8 cellular contexts compared by ENCODE assay signal in the genomic region with DNA sequence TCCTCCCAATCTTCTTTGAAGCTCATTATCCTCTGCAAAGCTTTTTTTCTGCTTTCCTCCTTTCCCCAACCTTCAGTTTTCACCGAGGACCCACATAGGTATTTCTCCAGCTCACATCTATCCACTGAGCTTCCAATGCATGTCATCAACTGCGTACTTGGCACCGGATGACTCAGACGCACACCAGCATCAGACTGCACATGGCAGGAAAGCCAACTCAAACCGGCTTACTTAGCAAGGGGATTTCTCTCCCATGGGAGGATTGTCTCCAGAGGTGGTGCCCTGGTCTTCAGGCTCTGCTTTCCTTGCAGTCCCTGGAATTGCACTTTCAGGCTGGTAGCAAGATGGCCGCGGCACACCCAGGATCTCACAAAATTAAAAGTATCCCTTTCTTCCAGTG. TPM values are rescaled to one million over a fixed set of nuclear protein-coding genes. Genes with fewer than 3 reads are reported as not detected.
DNase-seq lines count a peak whose midpoint lies in the region; ATAC-seq and TF ChIP-seq lines count a peak whose summit lies in the region.

No MANE protein-coding gene starts in this region.

- no peaks in the 10 kb centered on the region for H3K36me3 Mint-ChIP-seq in dendritic cell treated with granulocyte-macrophage colony-stimulating factor and Interleukin-4, amounts not matched to agents 40 ng/mL and 50 ng/mL, for 4 days (ENCODE audit: low read depth)
- no peaks in the 10 kb centered on the region for H3K36me3 Mint-ChIP-seq in natural killer cell treated with Interleukin-12 subunit alpha and Interleukin-12 subunit beta and Interleukin-15 and Interleukin-18, amount 100 ng/mL, for 72 hours

- peaks cover 17% of the 10 kb centered on the region for H3K27me3 Mint-ChIP-seq in dendritic cell treated with granulocyte-macrophage colony-stimulating factor and Interleukin-4, amounts not matched to agents 40 ng/mL and 50 ng/mL, for 4 days
- H3K27me3 Mint-ChIP-seq in natural killer cell treated with Interleukin-12 subunit alpha and Interleukin-12 subunit beta and Interleukin-15 and Interleukin-18, amount 100 ng/mL, for 72 hours, result no peaks in the 10 kb centered on the region

- no peaks in the 10 kb centered on the region for H3K9me3 Mint-ChIP-seq in dendritic cell treated with granulocyte-macrophage colony-stimulating factor and Interleukin-4, amounts not matched to agents 40 ng/mL and 50 ng/mL, for 4 days
- no peaks in the 10 kb centered on the region for H3K9me3 Mint-ChIP-seq in natural killer cell treated with Interleukin-12 subunit alpha and Interleukin-12 subunit beta and Interleukin-15 and Interleukin-18, amount 100 ng/mL, for 72 hours

- H3K4me2 ChIP-seq in OCI-LY7 (ENCODE audit: low read length), result peak overlapping the region; percentile 96

- no peaks in the 10 kb centered on the region for H3K79me2 ChIP-seq in OCI-LY7 (ENCODE audit: insufficient read depth, low read depth, low read length)

- ATAC-seq in natural killer cell treated with Interleukin-12 subunit alpha and Interleukin-12 subunit beta and Interleukin-15 and Interleukin-18, amount 100 ng/mL, for 72 hours, result no peak
- ATAC-seq in GM19397 (IDR thresholded peaks at IDR 0.05; ENCODE audit: unreplicated experiment) (no peak), GM21619 (IDR thresholded peaks at IDR 0.05; ENCODE audit: unreplicated experiment) (no peak)

- H3K4me3 Mint-ChIP-seq in dendritic cell treated with granulocyte-macrophage colony-stimulating factor and Interleukin-4, amounts not matched to agents 40 ng/mL and 50 ng/mL, for 4 days, result no peak overlapping the region
- H3K4me3 Mint-ChIP-seq in natural killer cell treated with Interleukin-12 subunit alpha and Interleukin-12 subunit beta and Interleukin-15 and Interleukin-18, amount 100 ng/mL, for 72 hours, result peak overlapping the region; percentile 95

- no TSS peak for BruUV-seq in OCI-LY7 (replicated peaks; lab: Mats Ljungman, UMichigan)

- H3K4me1 Mint-ChIP-seq in dendritic cell treated with granulocyte-macrophage colony-stimulating factor and Interleukin-4, amounts not matched to agents 40 ng/mL and 50 ng/mL, for 4 days (ENCODE audit: low read depth), result peaks cover 33% of the 10 kb centered on the region
- H3K4me1 Mint-ChIP-seq in natural killer cell treated with Interleukin-12 subunit alpha and Interleukin-12 subunit beta and Interleukin-15 and Interleukin-18, amount 100 ng/mL, for 72 hours (ENCODE audit: low read depth in 2 of 2), result peaks cover 31 to 33% of the 10 kb centered on the region in 2 donors

- no peaks in the 10 kb centered on the region for H3K36me3 ChIP-seq in OCI-LY7 (ENCODE audit: insufficient read depth, low read length)

- H3K4me1 ChIP-seq in OCI-LY7 (ENCODE audit: insufficient read depth, low read length, poor library complexity, severe bottlenecking), result peaks cover 23% of the 10 kb centered on the region

- CTCF ChIA-PET in OCI-LY7 (lab: Charles Lee; ENCODE audit: unreplicated experiment), result no interaction called here

- intact Hi-C loops in OCI-LY7 (cut with micrococcal nuclease; ENCODE audit: unreplicated experiment), result loop anchor here (5.0 kb wide), 2 partner anchors 372 to 447 kb away; no protein-coding TSS in a partner anchor
- intact Hi-C loops in dendritic cell treated with granulocyte-macrophage colony-stimulating factor and Interleukin-4, amounts not matched to agents 40 ng/mL and 50 ng/mL, for 4 days (cut with micrococcal nuclease), result loop anchor here (5.0 kb wide), 1 partner anchor 372 kb away; no protein-coding TSS in a partner anchor

- H3K9me3 ChIP-seq in OCI-LY7 (ENCODE audit: low read length), result no peaks in the 10 kb centered on the region

- H3K27ac ChIP-seq in OCI-LY7 (ENCODE audit: low read depth, low read length, poor library complexity, severe bottlenecking), result peak overlapping the region; percentile 49

- no peak overlapping the region for H2AFZ ChIP-seq in OCI-LY7 (ENCODE audit: low read length)

- H4K20me1 ChIP-seq in OCI-LY7 (ENCODE audit: insufficient read depth, low read length), result no peaks in the 10 kb centered on the region

- no peak for TF ChIP-seq CTCF in OCI-LY7 (conservative IDR thresholded peaks at IDR 0.05; ENCODE audit: low read length)

- peak overlapping the region; percentile 93 for H3K27ac Mint-ChIP-seq in dendritic cell treated with granulocyte-macrophage colony-stimulating factor and Interleukin-4, amounts not matched to agents 40 ng/mL and 50 ng/mL, for 4 days
- peak overlapping the region; percentile 81 to 92 for H3K27ac Mint-ChIP-seq in natural killer cell treated with Interleukin-12 subunit alpha and Interleukin-12 subunit beta and Interleukin-15 and Interleukin-18, amount 100 ng/mL, for 72 hours

- no peaks in the 10 kb centered on the region for H3K9me2 ChIP-seq in OCI-LY7 (ENCODE audit: insufficient read depth, low read length)

- DNase-seq in Ammon's horn (ENCODE audit: low spot score) (peak; percentile 25), OCI-LY7 (ENCODE audit: low spot score) (no peak), DMS114 treated with DMSO at 0.1 percent for 48 hours (lab: John Stamatoyannopoulos, UW; ENCODE audit: unreplicated experiment) (no peak), DMS 273 (lab: John Stamatoyannopoulos, UW; ENCODE audit: unreplicated experiment) (no peak)
- DNase-seq in natural killer cell treated with Interleukin-12 subunit alpha and Interleukin-12 subunit beta and Interleukin-15 and Interleukin-18, amount 100 ng/mL, for 72 hours (ENCODE audit: low spot score), result no peak

- POLR2A ChIA-PET in OCI-LY7 (lab: Charles Lee), result interaction anchor here (0.6 to 2.2 kb wide), 7 partner anchors 9 to 448 kb away, joined by 3 to 9 read pairs (median 5); partner anchors contain the start of gene RBL2

- H3K4me3 ChIP-seq in OCI-LY7 (ENCODE audit: low read depth, low read length, poor library complexity, severe bottlenecking), result peak overlapping the region; percentile 74

RNA-seq across cellular contexts. Expression of gene AKTIP, which starts 1.7 kb away (rescaled TPM):
- total RNA-seq in OCI-LY7 (2014; rRNA removed; shearing (Covaris generic)), result 12.4 and 12.7 TPM in 2 replicates
- total RNA-seq in OCI-LY7 (2022), result 17.9 and 18.7 TPM in 2 replicates
- total RNA-seq in natural killer cell treated with Interleukin-12 subunit alpha and Interleukin-12 subunit beta and Interleukin-15 and Interleukin-18, amount 100 ng/mL, for 72 hours, result 10 to 100 TPM; 28.0 to 30.2 TPM
